ENCODE assay signal across 18 cellular contexts in the genomic region with DNA sequence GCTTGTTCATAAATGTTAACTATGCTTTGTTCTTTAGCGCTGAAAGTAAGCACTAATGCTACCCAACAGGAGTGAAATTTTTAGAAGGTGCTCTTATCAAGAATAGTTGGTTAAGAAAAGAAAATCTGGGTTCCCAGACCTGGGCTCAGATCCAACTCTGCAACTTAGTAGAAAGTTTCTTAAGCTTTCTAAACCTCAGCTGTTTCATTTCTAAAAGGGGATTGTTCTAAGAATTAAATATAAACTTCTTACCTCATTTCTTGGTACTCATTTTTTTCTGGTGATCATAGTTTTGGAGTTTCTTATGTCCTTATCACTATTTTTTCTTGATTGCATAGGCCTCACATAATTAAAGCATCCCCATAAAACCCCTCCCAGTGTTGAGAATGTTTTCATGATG. TPM values are rescaled to one million over a fixed set of nuclear protein-coding genes. Genes with fewer than 3 reads are reported as not detected.
"Had no signal": no experiment of that assay in that cellular context is flagged by ENCODE, and none has a peak within 500 bp of the region (broad histone marks: within the 10 kb centered on the region; RNA-seq: fewer than 3 reads in every experiment).

No MANE protein-coding gene starts in this region.

- H3K9me3 ChIP-seq: esophagus squamous epithelium, stomach, thoracic aorta, uterus had no signal

- H3K27ac Mint-ChIP-seq: activated CD8-positive, alpha-beta memory T cell treated with anti-CD3 and anti-CD28 coated beads, Interleukin-2, amount 10 ng/mL, durations not matched to agents 7 days and 5 days; activated naive CD4-positive, alpha-beta T cell treated with anti-CD3 and anti-CD28 coated beads, Interleukin-2, amount 50 U/mL, for 72 hours; activated T-cell treated with anti-CD3 and anti-CD28 coated beads, Interleukin-2, amount 50 U/mL, for 24 hours had no signal

- H3K4me3 Mint-ChIP-seq: activated CD8-positive, alpha-beta memory T cell treated with anti-CD3 and anti-CD28 coated beads, Interleukin-2, amount 10 ng/mL, durations not matched to agents 7 days and 5 days; activated T-cell treated with anti-CD3 and anti-CD28 coated beads, Interleukin-2, amount 50 U/mL, for 24 hours; neural crest cell had no signal

- H3K27ac ChIP-seq: esophagus squamous epithelium, stomach, thoracic aorta, uterus had no signal

- H3K36me3 Mint-ChIP-seq: activated CD8-positive, alpha-beta memory T cell treated with anti-CD3 and anti-CD28 coated beads, Interleukin-2, amount 10 ng/mL, durations not matched to agents 7 days and 5 days; activated naive CD4-positive, alpha-beta T cell treated with anti-CD3 and anti-CD28 coated beads, Interleukin-2, amount 50 U/mL, for 72 hours had no signal

- DNase-seq: activated CD4-positive, alpha-beta T cell treated with anti-CD3 and anti-CD28 coated beads, Interleukin-2, amount 50 U/mL, for 4 hours; activated CD8-positive, alpha-beta memory T cell treated with anti-CD3 and anti-CD28 coated beads, Interleukin-2, amount 10 ng/mL, durations not matched to agents 7 days and 5 days; activated effector memory CD4-positive, alpha-beta T cell treated with Interleukin-2 at 50 U/mL for 16 hours; activated T-cell treated with anti-CD3 and anti-CD28 coated beads, Interleukin-2, amount 50 U/mL, for 24 hours; amygdala; esophagus squamous epithelium; foreskin melanocyte; left ventricle myocardium superior; mesenchymal stem cell; stimulated activated CD4-positive, alpha-beta T cell treated with anti-CD3 and anti-CD28 coated beads, Interleukin-15, amount 100 ng/mL, for 24 hours; stomach; uterus had no signal

- H3K4me3 ChIP-seq: esophagus squamous epithelium, stomach, thoracic aorta, uterus had no signal

- H3K36me3 ChIP-seq: esophagus squamous epithelium, stomach, thoracic aorta, uterus had no signal

- H3K27me3 ChIP-seq: esophagus squamous epithelium, stomach, uterus had no signal

- ATAC-seq: activated CD8-positive, alpha-beta memory T cell treated with anti-CD3 and anti-CD28 coated beads, Interleukin-2, amount 10 ng/mL, durations not matched to agents 7 days and 5 days; activated naive CD4-positive, alpha-beta T cell treated with anti-CD3 and anti-CD28 coated beads, Interleukin-2, amount 50 U/mL, for 72 hours; left ventricle myocardium superior had no signal

- H3K4me1 Mint-ChIP-seq: activated CD8-positive, alpha-beta memory T cell treated with anti-CD3 and anti-CD28 coated beads, Interleukin-2, amount 10 ng/mL, durations not matched to agents 7 days and 5 days had no signal

- FAIRE-seq: colon, keratinocyte had no signal

- H3K27me3 Mint-ChIP-seq: activated CD8-positive, alpha-beta memory T cell treated with anti-CD3 and anti-CD28 coated beads, Interleukin-2, amount 10 ng/mL, durations not matched to agents 7 days and 5 days; activated T-cell treated with anti-CD3 and anti-CD28 coated beads, Interleukin-2, amount 50 U/mL, for 24 hours had no signal

- H3K9me3 Mint-ChIP-seq: activated naive CD4-positive, alpha-beta T cell treated with anti-CD3 and anti-CD28 coated beads, Interleukin-2, amount 50 U/mL, for 72 hours; activated T-cell treated with anti-CD3 and anti-CD28 coated beads, Interleukin-2, amount 50 U/mL, for 24 hours; neural crest cell had no signal

- H3K4me1 ChIP-seq: esophagus squamous epithelium, stomach, uterus had no signal

RNA-seq across cellular contexts. Expression of a gene that starts 12.1 kb away (rescaled TPM):
- total RNA-seq: activated CD8-positive, alpha-beta memory T cell treated with anti-CD3 and anti-CD28 coated beads, Interleukin-2, amount 10 ng/mL, durations not matched to agents 7 days and 5 days; activated naive CD4-positive, alpha-beta T cell treated with anti-CD3 and anti-CD28 coated beads, Interleukin-2, amount 50 U/mL, for 72 hours; esophagus squamous epithelium; left ventricle myocardium superior; T-helper 2 cell treated with Interferon-gamma antibody and Interleukin-4, amounts not matched to agents 100 ng/mL and 5 ng/mL, for 36 hours had no signal
- polyA plus RNA-seq: keratinocyte had no signal
